26 cellular contexts compared by ENCODE assay signal in the genomic region with DNA sequence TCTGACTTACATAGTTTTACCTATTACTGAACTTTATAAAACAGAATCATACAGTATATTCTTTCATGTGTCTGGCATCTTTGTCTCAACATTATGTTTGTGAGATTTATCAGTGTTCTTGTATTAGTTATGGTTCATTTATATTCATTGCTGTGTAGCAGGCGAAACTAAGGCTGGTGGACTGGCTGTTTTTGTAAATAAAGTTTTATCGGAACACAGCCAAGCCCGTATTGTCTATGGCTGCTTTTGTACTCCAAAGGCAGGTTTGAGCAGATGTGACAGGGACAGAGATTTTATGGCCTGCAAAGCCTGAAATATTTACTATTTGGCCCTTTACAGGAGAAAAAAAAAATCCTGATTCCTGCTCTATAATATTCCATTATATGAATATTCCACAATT.
"Had no signal": no experiment of that assay in that cellular context is flagged by ENCODE, and none has a peak within 500 bp of the region (broad histone marks: within the 10 kb centered on the region; RNA-seq: fewer than 3 reads in every experiment).

No MANE protein-coding gene starts in this region.

- H3K9me3 Mint-ChIP-seq: activated CD4-positive, alpha-beta T cell treated with anti-CD3 and anti-CD28 coated beads, Interleukin-2, amount 10 ng/mL, durations not matched to agents 24 days and 14 days; activated CD8-positive, alpha-beta T cell treated with anti-CD3 and anti-CD28 coated beads for 36 hours; activated naive CD4-positive, alpha-beta T cell treated with anti-CD3 and anti-CD28 coated beads for 36 hours; activated naive CD4-positive, alpha-beta T cell treated with anti-CD3 and anti-CD28 coated beads, Interleukin-2, amount 50 U/mL, for 72 hours; activated T-cell treated with anti-CD3 and anti-CD28 coated beads, Interleukin-2, amount 50 U/mL, for 24 hours had no signal

- ATAC-seq: activated CD8-positive, alpha-beta T cell treated with anti-CD3 and anti-CD28 coated beads for 36 hours; activated naive CD4-positive, alpha-beta T cell treated with anti-CD3 and anti-CD28 coated beads, Interleukin-2, amount 50 U/mL, for 72 hours; body of pancreas; Right ventricle myocardium inferior had no signal

- H3K27ac Mint-ChIP-seq: activated CD4-positive, alpha-beta T cell treated with anti-CD3 and anti-CD28 coated beads, Interleukin-2, amount 10 ng/mL, durations not matched to agents 24 days and 14 days; activated naive CD4-positive, alpha-beta T cell treated with anti-CD3 and anti-CD28 coated beads for 36 hours; activated naive CD4-positive, alpha-beta T cell treated with anti-CD3 and anti-CD28 coated beads, Interleukin-2, amount 50 U/mL, for 72 hours; activated T-cell treated with anti-CD3 and anti-CD28 coated beads, Interleukin-2, amount 50 U/mL, for 24 hours had no signal

- FAIRE-seq: astrocyte, RCC 7860 had no signal

- H3K4me3 Mint-ChIP-seq: activated CD4-positive, alpha-beta T cell treated with anti-CD3 and anti-CD28 coated beads, Interleukin-2, amount 10 ng/mL, durations not matched to agents 24 days and 14 days; activated CD8-positive, alpha-beta T cell treated with anti-CD3 and anti-CD28 coated beads for 36 hours; activated naive CD4-positive, alpha-beta T cell treated with anti-CD3 and anti-CD28 coated beads for 36 hours; activated T-cell treated with anti-CD3 and anti-CD28 coated beads, Interleukin-2, amount 50 U/mL, for 24 hours had no signal

- H3K27ac ChIP-seq: adrenal gland, body of pancreas, breast epithelium, PC-9, RWPE1, SJCRH30, SK-N-MC had no signal

- DNase-seq: activated CD4-positive, alpha-beta T cell treated with anti-CD3 and anti-CD28 coated beads, Interleukin-2, amount 10 ng/mL, durations not matched to agents 24 days and 14 days; activated CD4-positive, alpha-beta T cell treated with anti-CD3 and anti-CD28 coated beads, Interleukin-2, amount 50 U/mL, for 4 hours; activated CD8-positive, alpha-beta T cell treated with anti-CD3 and anti-CD28 coated beads for 36 hours; activated gamma-delta T cell treated with Interleukin-2 at 50 U/mL for 16 hours; activated naive CD4-positive, alpha-beta T cell treated with anti-CD3 and anti-CD28 coated beads for 36 hours; activated T-cell treated with anti-CD3 and anti-CD28 coated beads, Interleukin-2, amount 50 U/mL, for 24 hours; adrenal gland; body of pancreas; NCI-H1092 treated with DMSO at 0.1 percent for 48 hours; NCI-H1417; NCI-H146; NCI-H187; NCI-H2029 treated with DMSO at 0.1 percent for 48 hours; NCI-H2227 treated with DMSO at 0.1 percent for 48 hours; NCI-H446; NCI-H510A treated with DMSO at 0.1 percent for 48 hours; PC-9; SJCRH30; T1000 had no signal

- H3K27me3 Mint-ChIP-seq: activated CD4-positive, alpha-beta T cell treated with anti-CD3 and anti-CD28 coated beads, Interleukin-2, amount 10 ng/mL, durations not matched to agents 24 days and 14 days; activated CD8-positive, alpha-beta T cell treated with anti-CD3 and anti-CD28 coated beads for 36 hours; activated T-cell treated with anti-CD3 and anti-CD28 coated beads, Interleukin-2, amount 50 U/mL, for 24 hours had no signal
